ENCODE assay signal across 12 cellular contexts in the genomic region with DNA sequence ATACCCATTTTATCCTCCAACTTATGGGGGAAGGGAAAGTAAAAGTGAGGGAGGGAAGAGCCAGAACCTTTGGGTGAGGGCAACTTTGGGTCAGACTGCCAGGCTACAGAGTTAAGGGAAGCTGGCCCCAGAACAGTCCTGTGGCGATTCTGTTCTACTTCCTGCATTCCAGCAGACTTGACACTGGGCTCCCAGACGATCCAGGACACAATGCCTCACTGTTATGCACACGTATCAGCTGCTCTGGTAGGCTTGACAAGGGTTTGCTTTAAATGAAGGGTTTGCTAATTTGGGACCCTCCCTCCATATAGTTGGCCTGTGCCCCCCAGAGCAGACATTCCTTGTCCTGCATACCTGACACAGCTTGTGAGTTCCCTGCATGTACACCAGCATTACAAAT. TPM values are rescaled to one million over a fixed set of nuclear protein-coding genes. Genes with fewer than 3 reads are reported as not detected.
DNase-seq lines count a peak whose midpoint lies in the region; ATAC-seq and TF ChIP-seq lines count a peak whose summit lies in the region.
"Had no signal": no experiment of that assay in that cellular context is flagged by ENCODE, and none has a peak within 500 bp of the region (broad histone marks: within the 10 kb centered on the region; RNA-seq: fewer than 3 reads in every experiment).

No MANE protein-coding gene starts in this region.

- no peaks in the 10 kb centered on the region for H3K27me3 ChIP-seq in cardiac muscle cell
- no peaks in the 10 kb centered on the region for H3K27me3 ChIP-seq in CD8-positive, alpha-beta memory T cell (ENCODE audit: insufficient read depth, low read length, poor library complexity, severe bottlenecking)
- H3K27me3 ChIP-seq: tibial artery had no signal

- no peak for TF ChIP-seq POLR2A in lower leg skin (IDR thresholded peaks at IDR 0.05)

- ATAC-seq in WTC11: peak; percentile 29

- H3K9me3 ChIP-seq in cardiac muscle cell (ENCODE audit: low read depth): no peaks in the 10 kb centered on the region
- no peaks in the 10 kb centered on the region for H3K9me3 ChIP-seq in CD8-positive, alpha-beta memory T cell (ENCODE audit: low read length)
- H3K9me3 ChIP-seq: tibial artery had no signal

- H3K36me3 Mint-ChIP-seq in WTC11 (peaks cover 52% of the 10 kb centered on the region), nephron progenitor cell (ENCODE audit: low read depth) (peaks cover 41% of the 10 kb centered on the region)
- peaks cover 0 to 79% (median 28%) of the 10 kb centered on the region in 3 donors for H3K36me3 Mint-ChIP-seq in CD8-positive, alpha-beta memory T cell

- H3K4me3 Mint-ChIP-seq in WTC11: no peak overlapping the region
- no peak overlapping the region for H3K4me3 Mint-ChIP-seq in nephron progenitor cell
- H3K4me3 Mint-ChIP-seq in CD8-positive, alpha-beta memory T cell: no peak overlapping the region

- CTCF ChIA-PET in WTC11 (lab: Charles Lee): interaction anchor here (0.8 to 2.5 kb wide), 3 partner anchors 11 to 195 kb away, joined by 3 to 9 read pairs (median 7); no protein-coding TSS in a partner anchor
- CTCF ChIA-PET in CD8-positive, alpha-beta memory T cell (lab: Charles Lee): interaction anchor here (1.1 to 4.8 kb wide), 3 partner anchors 9 to 194 kb away, joined by 3 to 15 read pairs (median 3); no protein-coding TSS in a partner anchor

- peak overlapping the region; percentile 68 for H3K27ac ChIP-seq in cardiac muscle cell
- no peak overlapping the region for H3K27ac ChIP-seq in CD8-positive, alpha-beta memory T cell (ENCODE audit: low read depth, low read length)
- H3K27ac ChIP-seq: SK-N-MC, tibial artery had no signal

- WGBS in lower leg skin, 2 donors: 33 to 34% methylated on average over 3 of the region's 3 CpGs

- intact Hi-C loops in lower leg skin (cut with DNase I; ENCODE audit: low total_unique reads): no loop called here

- H3K4me3 ChIP-seq in cardiac muscle cell (no peak overlapping the region), lower leg skin (ENCODE audit: low read depth, poor library complexity, severe bottlenecking) (no peak overlapping the region)
- H3K4me3 ChIP-seq in CD8-positive, alpha-beta memory T cell (ENCODE audit: low read length): no peak overlapping the region
- H3K4me3 ChIP-seq: SK-N-MC, tibial artery had no signal

- H3K27me3 Mint-ChIP-seq in WTC11 (ENCODE audit: low read depth): no peaks in the 10 kb centered on the region
- H3K27me3 Mint-ChIP-seq in nephron progenitor cell (ENCODE audit: low read depth, poor library complexity): no peaks in the 10 kb centered on the region
- no peaks in the 10 kb centered on the region for H3K27me3 Mint-ChIP-seq in CD8-positive, alpha-beta memory T cell

- H3K4me1 ChIP-seq in cardiac muscle cell (ENCODE audit: low read depth): no peaks in the 10 kb centered on the region
- no peaks in the 10 kb centered on the region for H3K4me1 ChIP-seq in CD8-positive, alpha-beta memory T cell (ENCODE audit: insufficient read depth, low read length)

- no peak for TF ChIP-seq CTCF in WTC11 (IDR thresholded peaks at IDR 0.05)
- TF ChIP-seq CTCF in cardiac muscle cell (IDR thresholded peaks at IDR 0.05; ENCODE audit: low read depth, low read length): no peak
- TF ChIP-seq CTCF in nephron progenitor cell (IDR thresholded peaks at IDR 0.05): no peak
- TF ChIP-seq CTCF in lower leg skin (IDR thresholded peaks at IDR 0.05): no peak

- H3K27ac Mint-ChIP-seq in WTC11: no peak overlapping the region
- peak overlapping the region; percentile 84 for H3K27ac Mint-ChIP-seq in nephron progenitor cell
- peak overlapping the region in 2 of 8 donors; percentile 15 to 58 for H3K27ac Mint-ChIP-seq in CD8-positive, alpha-beta memory T cell

- no peaks in the 10 kb centered on the region for H3K4me1 Mint-ChIP-seq in WTC11
- H3K4me1 Mint-ChIP-seq in nephron progenitor cell: no peaks in the 10 kb centered on the region
- H3K4me1 Mint-ChIP-seq in CD8-positive, alpha-beta memory T cell: peaks cover 3 to 8% (median 5%) of the 10 kb centered on the region in 3 donors

- POLR2A ChIA-PET in WTC11 (lab: Charles Lee): no interaction called here
- POLR2A ChIA-PET in CD8-positive, alpha-beta memory T cell (lab: Charles Lee): no interaction called here

- H3K9me3 Mint-ChIP-seq in WTC11 (no peaks in the 10 kb centered on the region), nephron progenitor cell (no peaks in the 10 kb centered on the region)
- no peaks in the 10 kb centered on the region for H3K9me3 Mint-ChIP-seq in CD8-positive, alpha-beta memory T cell

- DNase-seq in EH (ENCODE audit: low read depth) (peak; percentile 46), WTC11 (ENCODE audit: low spot score) (no peak), cardiac muscle cell (ENCODE audit: low read depth in 1 of 2, low spot score in 1 of 2) (peak in 1 of 2 donors; percentile 43), nephron progenitor cell (no peak), lower leg skin (ENCODE audit: low spot score in 2 of 2) (no peak), NCI-H187 treated with DMSO at 0.1 percent for 48 hours (lab: John Stamatoyannopoulos, UW) (no peak)
- no peak for DNase-seq in CD8-positive, alpha-beta memory T cell
- no peak for DNase-seq in stimulated activated CD4-positive, alpha-beta T cell treated with anti-CD3 and anti-CD28 coated beads, Interleukin-4, amount 100 ng/mL, for 4 hours
- DNase-seq: NCI-H524; stimulated activated CD4-positive, alpha-beta T cell treated with anti-CD3 and anti-CD28 coated beads, Interleukin-4, amount 100 ng/mL, for 24 hours; tibial artery had no signal

- H3K36me3 ChIP-seq in cardiac muscle cell: peaks cover 53% of the 10 kb centered on the region
- peaks cover 28% of the 10 kb centered on the region for H3K36me3 ChIP-seq in CD8-positive, alpha-beta memory T cell (ENCODE audit: insufficient read depth, low read length)

TF ChIP-seq in WTC11, 78 proteins besides CTCF, POLR2A, EP300 and RAD21 (continues in another document):
- TF ChIP-seq MXD4 (CRISPR knock-in tag; IDR thresholded peaks at IDR 0.05; ENCODE audit: borderline replicate concordance) (no peak), SMAD3 (CRISPR knock-in tag; IDR thresholded peaks at IDR 0.05; ENCODE audit: borderline replicate concordance) (no peak)
- TF ChIP-seq, protein P1, sequence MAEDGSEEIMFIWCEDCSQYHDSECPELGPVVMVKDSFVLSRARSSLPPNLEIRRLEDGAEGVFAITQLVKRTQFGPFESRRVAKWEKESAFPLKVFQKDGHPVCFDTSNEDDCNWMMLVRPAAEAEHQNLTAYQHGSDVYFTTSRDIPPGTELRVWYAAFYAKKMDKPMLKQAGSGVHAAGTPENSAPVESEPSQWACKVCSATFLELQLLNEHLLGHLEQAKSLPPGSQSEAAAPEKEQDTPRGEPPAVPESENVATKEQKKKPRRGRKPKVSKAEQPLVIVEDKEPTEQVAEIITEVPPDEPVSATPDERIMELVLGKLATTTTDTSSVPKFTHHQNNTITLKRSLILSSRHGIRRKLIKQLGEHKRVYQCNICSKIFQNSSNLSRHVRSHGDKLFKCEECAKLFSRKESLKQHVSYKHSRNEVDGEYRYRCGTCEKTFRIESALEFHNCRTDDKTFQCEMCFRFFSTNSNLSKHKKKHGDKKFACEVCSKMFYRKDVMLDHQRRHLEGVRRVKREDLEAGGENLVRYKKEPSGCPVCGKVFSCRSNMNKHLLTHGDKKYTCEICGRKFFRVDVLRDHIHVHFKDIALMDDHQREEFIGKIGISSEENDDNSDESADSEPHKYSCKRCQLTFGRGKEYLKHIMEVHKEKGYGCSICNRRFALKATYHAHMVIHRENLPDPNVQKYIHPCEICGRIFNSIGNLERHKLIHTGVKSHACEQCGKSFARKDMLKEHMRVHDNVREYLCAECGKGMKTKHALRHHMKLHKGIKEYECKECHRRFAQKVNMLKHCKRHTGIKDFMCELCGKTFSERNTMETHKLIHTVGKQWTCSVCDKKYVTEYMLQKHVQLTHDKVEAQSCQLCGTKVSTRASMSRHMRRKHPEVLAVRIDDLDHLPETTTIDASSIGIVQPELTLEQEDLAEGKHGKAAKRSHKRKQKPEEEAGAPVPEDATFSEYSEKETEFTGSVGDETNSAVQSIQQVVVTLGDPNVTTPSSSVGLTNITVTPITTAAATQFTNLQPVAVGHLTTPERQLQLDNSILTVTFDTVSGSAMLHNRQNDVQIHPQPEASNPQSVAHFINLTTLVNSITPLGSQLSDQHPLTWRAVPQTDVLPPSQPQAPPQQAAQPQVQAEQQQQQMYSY (CRISPR knock-in tag; IDR thresholded peaks at IDR 0.05): no peak

RNA-seq across cellular contexts. Expression of a gene that starts 10.7 kb away (rescaled TPM):
- total RNA-seq in WTC11 (2021) (44.6 to 50.7 TPM (median 47.4 TPM) in 3 replicates), cardiac muscle cell (128 and 135 TPM in 2 replicates), lower leg skin (10 to 100 TPM; 40.1 to 87.4 (median 56.4) TPM)
- polyA plus RNA-seq in cardiac muscle cell: 69.3 and 70.3 TPM in 2 replicates
- total RNA-seq in CD8-positive, alpha-beta memory T cell: 10 to 100 TPM; 21.6 to 22.8 TPM
- polyA plus RNA-seq in CD8-positive, alpha-beta memory T cell: 16.9 TPM

RNA-seq across cellular contexts. Expression of a gene that starts 10.7 kb away (rescaled TPM):
- total RNA-seq in WTC11 (2021): 3.8 to 4.6 TPM (median 4.4 TPM) in 3 replicates
- 2.7 and 3.1 TPM in 2 replicates for total RNA-seq in cardiac muscle cell
- polyA plus RNA-seq in cardiac muscle cell: 2.9 and 4.2 TPM in 2 replicates
- total RNA-seq in lower leg skin: 1 to 10 TPM; 2.7 to 5.6 (median 4.9) TPM
- total RNA-seq in CD8-positive, alpha-beta memory T cell: 1 to 10 TPM in 1 of 2 experiments, under 1 TPM in 1; 0.80 to 1.1 TPM
- 0.67 TPM for polyA plus RNA-seq in CD8-positive, alpha-beta memory T cell

RNA-seq across cellular contexts. Expression of a gene that starts 45.0 kb away (rescaled TPM):
- total RNA-seq in WTC11 (2021) (35.5 to 40.9 TPM (median 40.9 TPM) in 3 replicates), cardiac muscle cell (25.9 and 31.5 TPM in 2 replicates), lower leg skin (10 to 100 TPM; 21.6 to 41.1 (median 28.5) TPM)
- 43.2 and 56.4 TPM in 2 replicates for polyA plus RNA-seq in cardiac muscle cell
- total RNA-seq in CD8-positive, alpha-beta memory T cell: 10 to 100 TPM; 44.7 to 46.3 TPM
- polyA plus RNA-seq in CD8-positive, alpha-beta memory T cell: 44.7 TPM

RNA-seq across cellular contexts. Expression of a gene that starts 45.0 kb away (rescaled TPM):
- 0.13 to 0.27 TPM (median 0.25 TPM) in 3 replicates for total RNA-seq in WTC11 (2021)
- total RNA-seq in cardiac muscle cell: 0.28 and 0.60 TPM in 2 replicates
- polyA plus RNA-seq in cardiac muscle cell: 0.47 and 0.51 TPM in 2 replicates
- under 1 TPM in 3 of 4 donors, not detected in 1; 0.03 to 0.10 (median 0.04) TPM for total RNA-seq in lower leg skin
- total RNA-seq in CD8-positive, alpha-beta memory T cell: under 1 TPM; 0.07 to 0.09 TPM
- polyA plus RNA-seq in CD8-positive, alpha-beta memory T cell: not detected

RNA-seq across cellular contexts. Expression of a gene that starts 56.6 kb away (rescaled TPM):
- 8.0 to 8.7 TPM (median 8.5 TPM) in 3 replicates for total RNA-seq in WTC11 (2021)
- total RNA-seq in cardiac muscle cell: 11.0 and 13.6 TPM in 2 replicates
- polyA plus RNA-seq in cardiac muscle cell: 9.6 and 11.7 TPM in 2 replicates
- 10 to 100 TPM; 63.7 to 97.1 (median 82.2) TPM for total RNA-seq in lower leg skin
- 10 to 100 TPM; 31.7 to 33.8 TPM for total RNA-seq in CD8-positive, alpha-beta memory T cell
- polyA plus RNA-seq in CD8-positive, alpha-beta memory T cell: 30.7 TPM
